Comparison of ENCODE assay signal across 11 cellular contexts in the genomic region with DNA sequence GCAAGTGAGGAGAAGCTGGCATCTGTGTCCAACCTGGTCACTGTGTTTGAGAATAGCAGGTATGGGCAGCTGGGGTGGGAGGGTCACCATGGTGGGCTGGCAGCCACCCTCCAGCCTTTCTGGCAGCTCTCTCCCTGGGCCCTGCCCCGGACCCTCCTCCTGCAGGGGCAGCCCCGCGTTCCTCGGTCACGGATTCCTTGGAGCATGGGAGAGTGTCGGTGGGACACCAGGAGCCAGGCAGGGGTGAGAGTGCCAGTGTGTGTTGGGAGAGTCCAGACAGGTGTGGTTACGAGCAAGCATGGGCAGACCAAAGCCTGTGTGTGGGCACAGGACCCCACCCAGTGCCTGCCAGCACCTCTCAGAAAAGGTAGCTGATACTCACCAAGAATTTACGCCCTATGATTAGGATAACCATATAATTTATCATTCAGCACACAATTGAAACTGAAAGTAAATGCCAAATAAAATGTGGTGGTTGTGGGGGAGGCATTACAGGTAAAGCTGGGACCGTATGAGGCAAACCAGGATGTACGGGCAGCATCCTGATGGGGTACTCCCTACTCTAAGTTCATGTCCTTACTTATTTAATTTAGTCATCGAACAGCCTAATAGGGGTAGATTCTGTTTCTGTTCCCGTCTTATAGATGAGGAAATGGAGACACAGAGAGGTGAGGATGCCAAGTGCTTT. TPM values are rescaled to one million over a fixed set of nuclear protein-coding genes. Genes with fewer than 3 reads are reported as not detected.
A peak's percentile ranks its signal among the peaks of the same experiment; 100 is the strongest.
DNase-seq lines count a peak whose midpoint lies in the region; ATAC-seq lines count a peak whose summit lies in the region.
"Had no signal": no experiment of that assay in that cellular context is flagged by ENCODE, and none has a peak within 500 bp of the region (broad histone marks: within the 10 kb centered on the region; RNA-seq: fewer than 3 reads in every experiment).

No MANE protein-coding gene starts in this region.

- no peak overlapping the region for H3K27ac Mint-ChIP-seq in activated CD4-positive, alpha-beta T cell treated with anti-CD3 and anti-CD28 coated beads for 36 hours
- peak overlapping the region; percentile 86 for H3K27ac Mint-ChIP-seq in dendritic cell treated with granulocyte-macrophage colony-stimulating factor and Interleukin-4, amounts not matched to agents 40 ng/mL and 50 ng/mL, for 4 days

- no peaks in the 10 kb centered on the region for H3K36me3 Mint-ChIP-seq in activated CD4-positive, alpha-beta T cell treated with anti-CD3 and anti-CD28 coated beads for 36 hours (ENCODE audit: low read depth)
- peaks cover 57% of the 10 kb centered on the region for H3K36me3 Mint-ChIP-seq in dendritic cell treated with granulocyte-macrophage colony-stimulating factor and Interleukin-4, amounts not matched to agents 40 ng/mL and 50 ng/mL, for 4 days (ENCODE audit: low read depth)

- H3K4me3 ChIP-seq in stomach smooth muscle (ENCODE audit: low read length in 2 of 2) = peak overlapping the region; percentile 22 to 49

- H3K4me3 Mint-ChIP-seq in activated CD4-positive, alpha-beta T cell treated with anti-CD3 and anti-CD28 coated beads for 36 hours = no peak overlapping the region
- H3K4me3 Mint-ChIP-seq in dendritic cell treated with granulocyte-macrophage colony-stimulating factor and Interleukin-4, amounts not matched to agents 40 ng/mL and 50 ng/mL, for 4 days = peak overlapping the region; percentile 100

- intact Hi-C loops in activated CD4-positive, alpha-beta T cell treated with anti-CD3 and anti-CD28 coated beads for 36 hours (cut with DNase I, micrococcal nuclease) = no loop called here
- intact Hi-C loops in dendritic cell treated with granulocyte-macrophage colony-stimulating factor and Interleukin-4, amounts not matched to agents 40 ng/mL and 50 ng/mL, for 4 days (cut with micrococcal nuclease) = loop anchor here (5.0 kb wide), 1 partner anchor 119 kb away; a partner anchor contains a TSS
- intact Hi-C loops in head of caudate nucleus (cut with DNase I) = no loop called here

- H3K36me3 ChIP-seq in stomach smooth muscle (ENCODE audit: control insufficient read depth in 2 of 2, insufficient read depth in 2 of 2, low read length in 2 of 2) = no peaks in the 10 kb centered on the region

- no peaks in the 10 kb centered on the region for H3K9me3 Mint-ChIP-seq in activated CD4-positive, alpha-beta T cell treated with anti-CD3 and anti-CD28 coated beads for 36 hours (ENCODE audit: low read depth)
- H3K9me3 Mint-ChIP-seq in dendritic cell treated with granulocyte-macrophage colony-stimulating factor and Interleukin-4, amounts not matched to agents 40 ng/mL and 50 ng/mL, for 4 days = no peaks in the 10 kb centered on the region

- no peak overlapping the region for H3K27ac ChIP-seq in stomach smooth muscle (ENCODE audit: low read length)

- peaks cover 12% of the 10 kb centered on the region for H3K4me1 Mint-ChIP-seq in activated CD4-positive, alpha-beta T cell treated with anti-CD3 and anti-CD28 coated beads for 36 hours
- peaks cover 62% of the 10 kb centered on the region for H3K4me1 Mint-ChIP-seq in dendritic cell treated with granulocyte-macrophage colony-stimulating factor and Interleukin-4, amounts not matched to agents 40 ng/mL and 50 ng/mL, for 4 days (ENCODE audit: low read depth)

- H3K27me3 Mint-ChIP-seq in activated CD4-positive, alpha-beta T cell treated with anti-CD3 and anti-CD28 coated beads for 36 hours = no peaks in the 10 kb centered on the region
- H3K27me3 Mint-ChIP-seq in dendritic cell treated with granulocyte-macrophage colony-stimulating factor and Interleukin-4, amounts not matched to agents 40 ng/mL and 50 ng/mL, for 4 days = no peaks in the 10 kb centered on the region

- H3K27me3 ChIP-seq in stomach smooth muscle (ENCODE audit: control insufficient read depth in 1 of 2, insufficient read depth in 2 of 2, low read length in 2 of 2) = no peaks in the 10 kb centered on the region

- DNase-seq in activated CD4-positive, alpha-beta T cell treated with anti-CD3 and anti-CD28 coated beads for 36 hours = no peak
- DNase-seq in activated CD4-positive, alpha-beta T cell treated with anti-CD3 and anti-CD28 coated beads for 48 hours = no peak
- DNase-seq in NCI-H748 (lab: John Stamatoyannopoulos, UW; ENCODE audit: unreplicated experiment) = no peak
- DNase-seq in head of caudate nucleus = no peak
- DNase-seq: NCI-H345 had no signal

- peak overlapping the region in 1 of 2 donors; percentile 20 for H3K9ac ChIP-seq in stomach smooth muscle (ENCODE audit: low read length in 2 of 2)

- peak; percentile 36 for ATAC-seq in activated CD4-positive, alpha-beta T cell treated with anti-CD3 and anti-CD28 coated beads for 36 hours
- ATAC-seq in HG03196 (IDR thresholded peaks at IDR 0.05; ENCODE audit: unreplicated experiment) = peak; percentile 2
- no peak for ATAC-seq in HG03571 (IDR thresholded peaks at IDR 0.05; ENCODE audit: unreplicated experiment)
- ATAC-seq: HCT116 had no signal

- CTCF ChIA-PET in activated CD4-positive, alpha-beta T cell treated with anti-CD3 and anti-CD28 coated beads for 36 hours (lab: Charles Lee) = interaction anchor here (0.6 to 2.1 kb wide), 6 partner anchors 13 to 1029 kb away, joined by 3 to 17 read pairs (median 4); no protein-coding TSS in a partner anchor

- H3K4me1 ChIP-seq in stomach smooth muscle (ENCODE audit: control insufficient read depth, insufficient read depth, low read length) = no peaks in the 10 kb centered on the region

- no peaks in the 10 kb centered on the region for H3K9me3 ChIP-seq in stomach smooth muscle (ENCODE audit: control insufficient read depth in 2 of 2, low read length in 2 of 2)

- POLR2A ChIA-PET in activated CD4-positive, alpha-beta T cell treated with anti-CD3 and anti-CD28 coated beads for 36 hours (lab: Charles Lee) = no interaction called here

RNA-seq across cellular contexts. Expression of a gene that starts 0.5 kb away (rescaled TPM):
- under 1 TPM; 0.50 to 0.63 TPM for total RNA-seq in activated CD4-positive, alpha-beta T cell treated with anti-CD3 and anti-CD28 coated beads for 36 hours
- total RNA-seq: glomerular endothelial cell had no signal

RNA-seq across cellular contexts. Expression of a gene that starts 20.0 kb away (rescaled TPM):
- 10 to 100 TPM; 72.9 to 92.9 TPM for total RNA-seq in activated CD4-positive, alpha-beta T cell treated with anti-CD3 and anti-CD28 coated beads for 36 hours

RNA-seq across cellular contexts. Expression of a gene that starts 51.4 kb away (rescaled TPM):
- 1 to 10 TPM in 1 of 2 experiments, under 1 TPM in 1; 0.96 to 1.9 TPM for total RNA-seq in activated CD4-positive, alpha-beta T cell treated with anti-CD3 and anti-CD28 coated beads for 36 hours
